In genomic region chr1:35557611-35558373, GRCh38 we compare ENCODE assay signal across 8 cellular contexts. TPM values are rescaled to one million over a fixed set of nuclear protein-coding genes. Genes with fewer than 3 reads are reported as not detected.
DNase-seq lines count a peak whose midpoint lies in the region; ATAC-seq, FAIRE-seq and TF ChIP-seq lines count a peak whose summit lies in the region.

A gene with protein sequence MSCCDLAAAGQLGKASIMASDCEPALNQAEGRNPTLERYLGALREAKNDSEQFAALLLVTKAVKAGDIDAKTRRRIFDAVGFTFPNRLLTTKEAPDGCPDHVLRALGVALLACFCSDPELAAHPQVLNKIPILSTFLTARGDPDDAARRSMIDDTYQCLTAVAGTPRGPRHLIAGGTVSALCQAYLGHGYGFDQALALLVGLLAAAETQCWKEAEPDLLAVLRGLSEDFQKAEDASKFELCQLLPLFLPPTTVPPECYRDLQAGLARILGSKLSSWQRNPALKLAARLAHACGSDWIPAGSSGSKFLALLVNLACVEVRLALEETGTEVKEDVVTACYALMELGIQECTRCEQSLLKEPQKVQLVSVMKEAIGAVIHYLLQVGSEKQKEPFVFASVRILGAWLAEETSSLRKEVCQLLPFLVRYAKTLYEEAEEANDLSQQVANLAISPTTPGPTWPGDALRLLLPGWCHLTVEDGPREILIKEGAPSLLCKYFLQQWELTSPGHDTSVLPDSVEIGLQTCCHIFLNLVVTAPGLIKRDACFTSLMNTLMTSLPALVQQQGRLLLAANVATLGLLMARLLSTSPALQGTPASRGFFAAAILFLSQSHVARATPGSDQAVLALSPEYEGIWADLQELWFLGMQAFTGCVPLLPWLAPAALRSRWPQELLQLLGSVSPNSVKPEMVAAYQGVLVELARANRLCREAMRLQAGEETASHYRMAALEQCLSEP (plus strand): TSS chr1:35557799. CDS start chr1:35558191, 392 bp downstream.

- no peak for TF ChIP-seq CTCF in heart right ventricle (IDR thresholded peaks at IDR 0.05)

- peak; percentile 83 for ATAC-seq in HG02852 (IDR thresholded peaks at IDR 0.05; ENCODE audit: unreplicated experiment)
- peak; percentile 94 to 98 (median 97) for ATAC-seq in heart right ventricle

- intact Hi-C loops in T-helper 1 cell treated with Interleukin-12 subunit alpha and Interleukin-12 subunit beta and Interleukin-4 antibody, amounts not matched to agents 30 ng/mL and 1 ng/mL, for 36 hours (cut with micrococcal nuclease) = loop anchor here (1.0 to 5.0 kb wide), 10 partner anchors 51 to 907 kb away; partner anchors contain the start of genes AGO3, MRPS15, PSMB2 and ZMYM4
- intact Hi-C loops in heart right ventricle (cut with DNase I) (loop anchor here in 3 of 10 donors (2.0 to 10.0 kb wide), 3 partner anchors 107 to 363 kb away; partner anchors contain the start of gene SFPQ (in 2 of the 3)), posterior vena cava (cut with DNase I) (no loop called here)

- peak; percentile 100 for FAIRE-seq in GM12892 (lab: Jason Lieb, UNC)

- DNase-seq in GM12892 (ENCODE audit: insufficient read length) (peak; percentile 97), NCI-H146 treated with DMSO at 0.1 percent for 48 hours (lab: John Stamatoyannopoulos, UW; ENCODE audit: unreplicated experiment) (peak; percentile 81), amniotic epithelial cell (ENCODE audit: low read depth) (peak; percentile 97), heart right ventricle (peak; percentile 96 to 97), posterior vena cava (ENCODE audit: low spot score) (peak; percentile 99), ureter (ENCODE audit: low spot score) (peak; percentile 98)

- 0% methylated on average over 55 to 58 of the region's 58 CpGs for WGBS in heart right ventricle, 2 donors

- peak within 1 kb of the TSS; percentile 97 to 100 (median 98) for H3K27ac ChIP-seq in heart right ventricle

- peak within 1 kb of the TSS; percentile 74 to 98 (median 89) for H3K4me3 ChIP-seq in heart right ventricle

- TF ChIP-seq POLR2A in GM12892 (IDR thresholded peaks at IDR 0.05; ENCODE audit: low read depth, low read length) = peak; percentile 94

- H3K9me3 ChIP-seq in heart right ventricle = no peaks in the 10 kb centered on the region

- peaks cover 0 to 34% (median 1%) of the 10 kb centered on the region in 9 donors for H3K36me3 ChIP-seq in heart right ventricle

- H3K27me3 ChIP-seq in heart right ventricle = no peaks in the 10 kb centered on the region

- peaks cover 0 to 84% (median 59%) of the 10 kb centered on the region in 9 donors for H3K4me1 ChIP-seq in heart right ventricle

RNA-seq across cellular contexts. Expression of the gene that starts here (rescaled TPM):
- polyA plus RNA-seq in GM12892 (2012; ENCODE audit: missing spikeins) = 6.4 TPM
- 70.6 and 72.0 TPM in 2 replicates for total RNA-seq in T-helper 1 cell treated with Interleukin-12 subunit alpha and Interleukin-12 subunit beta and Interleukin-4 antibody, amounts not matched to agents 30 ng/mL and 1 ng/mL, for 36 hours
- 10 to 100 TPM; 20.3 to 51.7 (median 34.5) TPM for total RNA-seq in heart right ventricle
- 10 to 100 TPM; 15.3 to 15.8 TPM for polyA plus RNA-seq in heart right ventricle
- total RNA-seq in posterior vena cava = 10 to 100 TPM; 16.6 to 22.6 TPM
- 27.1 TPM for total RNA-seq in ureter

Comparison
In these comparisons a context has a peak if more than half of its experiments do, and no peak if none do; other contexts are left out.
1. Peak in every context shown above with its lines: DNase-seq, ATAC-seq, H3K4me3 ChIP-seq and H3K27ac ChIP-seq.